In the genomic region with DNA sequence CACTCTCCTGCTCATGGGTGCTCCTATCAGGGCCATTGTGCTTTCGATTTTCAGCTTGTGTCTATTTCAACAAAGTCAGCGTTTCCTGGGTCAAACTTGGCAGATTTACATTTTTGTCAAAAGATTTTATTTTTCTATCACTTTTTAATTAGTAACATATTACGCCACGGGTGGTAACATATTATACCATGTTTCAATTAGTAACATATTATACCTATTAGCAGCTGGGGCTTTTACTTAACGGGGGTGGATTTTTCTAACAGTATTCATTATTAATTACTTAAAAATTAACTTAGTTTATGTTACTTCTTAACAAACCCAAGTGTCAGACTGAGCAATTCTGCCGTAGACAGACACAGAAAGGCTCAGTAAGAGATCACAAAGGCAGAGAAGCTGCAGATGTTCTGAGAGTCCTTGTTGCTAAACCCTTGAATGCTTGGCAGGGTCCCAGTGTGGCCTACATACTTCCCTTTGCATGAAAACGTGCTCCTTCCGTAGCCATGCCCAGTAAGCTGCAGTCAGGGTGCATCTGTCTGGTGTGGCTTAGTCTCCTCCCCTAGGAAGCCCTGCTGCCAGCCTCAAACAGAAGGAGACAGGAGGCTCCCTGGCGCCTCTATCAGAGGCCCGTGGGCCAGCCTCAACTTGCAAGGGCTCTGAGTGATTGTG, we compare ENCODE assay signal across 9 cellular contexts.
DNase-seq lines count a peak whose midpoint lies in the region; ATAC-seq and TF ChIP-seq lines count a peak whose summit lies in the region.
"Had no signal": no experiment of that assay in that cellular context is flagged by ENCODE, and none has a peak within 500 bp of the region (broad histone marks: within the 10 kb centered on the region; RNA-seq: fewer than 3 reads in every experiment).

No MANE protein-coding gene starts in this region.

- TF ChIP-seq POLR2A in GM18505 (IDR thresholded peaks at IDR 0.05; ENCODE audit: borderline replicate concordance, extremely low read depth, insufficient read depth, insufficient read length), result no peak

- DNase-seq in RPMI8226, result peak; percentile 77
- DNase-seq in myocyte (ENCODE audit: low read depth), result peak; percentile 77
- no peak for DNase-seq in NCI-H69 (lab: John Stamatoyannopoulos, UW)
- DNase-seq in activated CD4-positive, alpha-beta T cell treated with anti-CD3 and anti-CD28 coated beads, Interleukin-2, amount 10 ng/mL, durations not matched to agents 7 days and 5 days, result no peak
- no peak for DNase-seq in DMS53 (lab: John Stamatoyannopoulos, UW)
- DNase-seq: NCI-H2081 treated with DMSO at 0.1 percent for 48 hours had no signal

- H3K4me1 Mint-ChIP-seq in activated CD4-positive, alpha-beta T cell treated with anti-CD3 and anti-CD28 coated beads, Interleukin-2, amount 10 ng/mL, durations not matched to agents 7 days and 5 days, result peaks cover 2% of the 10 kb centered on the region

- no peaks in the 10 kb centered on the region for H3K27me3 Mint-ChIP-seq in activated CD4-positive, alpha-beta T cell treated with anti-CD3 and anti-CD28 coated beads, Interleukin-2, amount 10 ng/mL, durations not matched to agents 7 days and 5 days

- no peak overlapping the region for H3K4me3 Mint-ChIP-seq in activated CD4-positive, alpha-beta T cell treated with anti-CD3 and anti-CD28 coated beads, Interleukin-2, amount 10 ng/mL, durations not matched to agents 7 days and 5 days

- no peak overlapping the region for H3K27ac Mint-ChIP-seq in activated CD4-positive, alpha-beta T cell treated with anti-CD3 and anti-CD28 coated beads, Interleukin-2, amount 10 ng/mL, durations not matched to agents 7 days and 5 days

- POLR2A ChIA-PET in activated CD4-positive, alpha-beta T cell treated with anti-CD3 and anti-CD28 coated beads, Interleukin-2, amount 10 ng/mL, durations not matched to agents 7 days and 5 days (lab: Charles Lee), result no interaction called here

- CTCF ChIA-PET in activated CD4-positive, alpha-beta T cell treated with anti-CD3 and anti-CD28 coated beads, Interleukin-2, amount 10 ng/mL, durations not matched to agents 7 days and 5 days (lab: Charles Lee), result no interaction called here

- H3K9me3 Mint-ChIP-seq in activated CD4-positive, alpha-beta T cell treated with anti-CD3 and anti-CD28 coated beads, Interleukin-2, amount 10 ng/mL, durations not matched to agents 7 days and 5 days, result no peaks in the 10 kb centered on the region

- ATAC-seq in GM18505 (IDR thresholded peaks at IDR 0.05; ENCODE audit: unreplicated experiment), result peak; percentile 65
- ATAC-seq in HG02763 (IDR thresholded peaks at IDR 0.05; ENCODE audit: unreplicated experiment), result peak; percentile 74
- no peak for ATAC-seq in HG02884 (IDR thresholded peaks at IDR 0.05; ENCODE audit: unreplicated experiment)

- H3K36me3 Mint-ChIP-seq in activated CD4-positive, alpha-beta T cell treated with anti-CD3 and anti-CD28 coated beads, Interleukin-2, amount 10 ng/mL, durations not matched to agents 7 days and 5 days (ENCODE audit: low read depth), result no peaks in the 10 kb centered on the region

Comparison
In these comparisons a context has a peak if more than half of its experiments do, and no peak if none do; other contexts are left out.
1. DNase-seq: peak in RPMI8226 (single experiment) and myocyte (single experiment); none in NCI-H69 (single experiment), activated CD4-positive, alpha-beta T cell treated with anti-CD3 and anti-CD28 coated beads, Interleukin-2, amount 10 ng/mL, durations not matched to agents 7 days and 5 days (single experiment) and DMS53 (single experiment).